9 cellular contexts compared by ENCODE assay signal in genomic region chr13:39037410-39037879, GRCh38. TPM values are rescaled to one million over a fixed set of nuclear protein-coding genes. Genes with fewer than 3 reads are reported as not detected.
DNase-seq lines count a peak whose midpoint lies in the region; ATAC-seq, FAIRE-seq and TF ChIP-seq lines count a peak whose summit lies in the region.
"Had no signal": no experiment of that assay in that cellular context is flagged by ENCODE, and none has a peak within 500 bp of the region (broad histone marks: within the 10 kb centered on the region; RNA-seq: fewer than 3 reads in every experiment).

No MANE protein-coding gene starts in this region.

- no peak for FAIRE-seq in urothelium cell line (lab: Jason Lieb, UNC)

- H3K9me3 ChIP-seq in BLaER1, result no peaks in the 10 kb centered on the region
- no peaks in the 10 kb centered on the region for H3K9me3 ChIP-seq in HUES6 (ENCODE audit: control insufficient read depth, insufficient read depth, low read depth, low read length)
- H3K9me3 ChIP-seq in suprapubic skin, result no peaks in the 10 kb centered on the region

- peak; percentile 30 for ATAC-seq in GM19025 (IDR thresholded peaks at IDR 0.05; ENCODE audit: low read depth, unreplicated experiment)
- ATAC-seq in activated naive CD8-positive, alpha-beta T cell treated with anti-CD3 and anti-CD28 coated beads, Interleukin-2, amount 10 ng/mL, durations not matched to agents 7 days and 5 days (ENCODE audit: low read depth), result no peak
- peak; percentile 63 for ATAC-seq in left colon
- ATAC-seq in HG03432 (IDR thresholded peaks at IDR 0.05; ENCODE audit: unreplicated experiment), result no peak

- WGBS in suprapubic skin, result 0% methylated on average over 17 of the region's 39 CpGs

- peaks cover 8% of the 10 kb centered on the region for H3K36me3 Mint-ChIP-seq in activated naive CD8-positive, alpha-beta T cell treated with anti-CD3 and anti-CD28 coated beads, Interleukin-2, amount 10 ng/mL, durations not matched to agents 7 days and 5 days

- peaks cover 48% of the 10 kb centered on the region for H4K20me1 ChIP-seq in BLaER1

- H3K9ac ChIP-seq in BLaER1 (peak overlapping the region; percentile 94), HUES6 (ENCODE audit: low read length) (peak overlapping the region; percentile 90)

- H3K4me1 Mint-ChIP-seq in activated naive CD8-positive, alpha-beta T cell treated with anti-CD3 and anti-CD28 coated beads, Interleukin-2, amount 10 ng/mL, durations not matched to agents 7 days and 5 days, result peaks cover 31% of the 10 kb centered on the region

- H3K4me3 Mint-ChIP-seq in activated naive CD8-positive, alpha-beta T cell treated with anti-CD3 and anti-CD28 coated beads, Interleukin-2, amount 10 ng/mL, durations not matched to agents 7 days and 5 days, result peak overlapping the region; percentile 99

- no peak for TF ChIP-seq POLR2A in suprapubic skin (IDR thresholded peaks at IDR 0.05)

- H3K4me3 ChIP-seq in BLaER1, result peak overlapping the region; percentile 97
- peak overlapping the region; percentile 76 for H3K4me3 ChIP-seq in HUES6 (ENCODE audit: low read depth, low read length)
- peak overlapping the region; percentile 83 for H3K4me3 ChIP-seq in suprapubic skin

- no peaks in the 10 kb centered on the region for H3K9me3 Mint-ChIP-seq in activated naive CD8-positive, alpha-beta T cell treated with anti-CD3 and anti-CD28 coated beads, Interleukin-2, amount 10 ng/mL, durations not matched to agents 7 days and 5 days

- no peak for TF ChIP-seq EP300 in suprapubic skin (IDR thresholded peaks at IDR 0.05)

- no peaks in the 10 kb centered on the region for H3K27me3 ChIP-seq in BLaER1
- no peaks in the 10 kb centered on the region for H3K27me3 ChIP-seq in HUES6 (ENCODE audit: control insufficient read depth, insufficient read depth, low read length)
- H3K27me3 ChIP-seq in suprapubic skin, result no peaks in the 10 kb centered on the region

- H3K27ac ChIP-seq in BLaER1, result peak overlapping the region; percentile 96
- peak overlapping the region; percentile 72 for H3K27ac ChIP-seq in HUES6 (ENCODE audit: low read depth, low read length)
- H3K27ac ChIP-seq in suprapubic skin, result peak overlapping the region; percentile 82

- H3K36me3 ChIP-seq in BLaER1 (peaks cover 16% of the 10 kb centered on the region; the same call in 1 of the 2 replicates), HUES6 (ENCODE audit: control insufficient read depth, insufficient read depth, low read length) (peaks cover 2% of the 10 kb centered on the region; the same call in 1 of the 2 replicates), suprapubic skin (no peaks in the 10 kb centered on the region)

- H3K27me3 Mint-ChIP-seq in activated naive CD8-positive, alpha-beta T cell treated with anti-CD3 and anti-CD28 coated beads, Interleukin-2, amount 10 ng/mL, durations not matched to agents 7 days and 5 days, result no peaks in the 10 kb centered on the region

- TF ChIP-seq CTCF in suprapubic skin (IDR thresholded peaks at IDR 0.05), result peak in 1 of 2 donors; percentile 8

- intact Hi-C loops in left colon (cut with DNase I, micrococcal nuclease), result no loop called here

- peak overlapping the region; percentile 100 for H3K27ac Mint-ChIP-seq in activated naive CD8-positive, alpha-beta T cell treated with anti-CD3 and anti-CD28 coated beads, Interleukin-2, amount 10 ng/mL, durations not matched to agents 7 days and 5 days

- DNase-seq in activated naive CD8-positive, alpha-beta T cell treated with anti-CD3 and anti-CD28 coated beads, Interleukin-2, amount 10 ng/mL, durations not matched to agents 7 days and 5 days, result no peak
- DNase-seq in left colon (no peak), suprapubic skin (ENCODE audit: low spot score in 2 of 2) (peak in 1 of 2 donors; percentile 74), urothelium cell line (ENCODE audit: low spot score) (no peak)

- POLR2A ChIA-PET in activated naive CD8-positive, alpha-beta T cell treated with anti-CD3 and anti-CD28 coated beads, Interleukin-2, amount 10 ng/mL, durations not matched to agents 7 days and 5 days (lab: Charles Lee), result interaction anchor here (0.8 to 2.5 kb wide), 2 partner anchors 11 to 29 kb away, joined by 4 to 9 read pairs; no protein-coding TSS in a partner anchor

- peak overlapping the region; percentile 92 for H3K4me2 ChIP-seq in BLaER1

- H3K4me1 ChIP-seq in BLaER1, result peaks cover 44% of the 10 kb centered on the region
- peaks cover 14% of the 10 kb centered on the region; the same call in 1 of the 2 replicates for H3K4me1 ChIP-seq in HUES6 (ENCODE audit: control insufficient read depth, insufficient read depth, low read length)
- peaks cover 49% of the 10 kb centered on the region for H3K4me1 ChIP-seq in suprapubic skin

RNA-seq across cellular contexts. Expression of gene PROSER1, which starts 0.4 kb away (rescaled TPM):
- total RNA-seq in activated naive CD8-positive, alpha-beta T cell treated with anti-CD3 and anti-CD28 coated beads, Interleukin-2, amount 10 ng/mL, durations not matched to agents 7 days and 5 days, result 10 to 100 TPM; 47.5 to 55.4 TPM
- 10 to 100 TPM; 35.3 to 64.8 TPM for total RNA-seq in left colon
- 10 to 100 TPM; 18.3 to 85.9 (median 28.2) TPM for total RNA-seq in suprapubic skin

RNA-seq across cellular contexts. Expression of gene NHLRC3, which starts 0.8 kb away (rescaled TPM):
- total RNA-seq in activated naive CD8-positive, alpha-beta T cell treated with anti-CD3 and anti-CD28 coated beads, Interleukin-2, amount 10 ng/mL, durations not matched to agents 7 days and 5 days, result 10 to 100 TPM; 28.4 TPM
- 10 to 100 TPM; 26.6 to 40.8 TPM for total RNA-seq in left colon
- total RNA-seq in suprapubic skin, result 10 to 100 TPM in 2 of 4 donors, 1 to 10 TPM in 2; 5.9 to 24.5 (median 11.1) TPM

RNA-seq across cellular contexts. Expression of gene STOML3, which starts 46.8 kb away (rescaled TPM):
- total RNA-seq in activated naive CD8-positive, alpha-beta T cell treated with anti-CD3 and anti-CD28 coated beads, Interleukin-2, amount 10 ng/mL, durations not matched to agents 7 days and 5 days, result not detected
- under 1 TPM; 0.12 to 0.25 TPM for total RNA-seq in left colon
- total RNA-seq in suprapubic skin, result not detected
- total RNA-seq: SK-MEL-5 had no signal

Comparison
In these comparisons a context has a peak if more than half of its experiments do, and no peak if none do; other contexts are left out.
1. ATAC-seq: peak in GM19025 (single experiment) and left colon (single experiment); none in activated naive CD8-positive, alpha-beta T cell treated with anti-CD3 and anti-CD28 coated beads, Interleukin-2, amount 10 ng/mL, durations not matched to agents 7 days and 5 days (single experiment) and HG03432 (single experiment).
2. Peak in every context shown above with its lines, with median percentiles within 50 percentile points of each other: H3K27ac ChIP-seq and H3K4me3 ChIP-seq.